ENCODE assay signal across 2 cellular contexts in genomic region chr10:133204226-133205015, GRCh38.
TF ChIP-seq lines count a peak whose summit lies in the region.

No MANE protein-coding gene starts in this region.

TF ChIP-seq in A549, 52 proteins besides CTCF, POLR2A, EP300 and RAD21:
- TF ChIP-seq TP53 (CRISPR knock-in tag; IDR thresholded peaks at IDR 0.05) (no peak), USF2 (IDR thresholded peaks at IDR 0.05) (0 out of 2 replicates have a peak, but pooled peaks have one; percentile 4)
TF ChIP-seq in A549: peak in this region for 1.

TF ChIP-seq in K562, 482 proteins besides CTCF, POLR2A, EP300 and RAD21:
- TF ChIP-seq USF1 (CRISPR knock-in tag; IDR thresholded peaks at IDR 0.05) (peak; percentile 21; the same call in 1 of the 2 replicates), ETV6 (IDR thresholded peaks at IDR 0.05; ENCODE audit: borderline replicate concordance in 1 of 2, low read depth in 2 of 2, low read length in 1 of 2) (no peak), ETV6 (CRISPR knock-in tag; IDR thresholded peaks at IDR 0.05; ENCODE audit: borderline replicate concordance) (no peak), USF2 (CRISPR knock-in tag; IDR thresholded peaks at IDR 0.05) (peak; percentile 36), IRF2 (CRISPR knock-in tag; IDR thresholded peaks at IDR 0.05) (no peak), RFX1 (IDR thresholded peaks at IDR 0.05) (no peak)
